In genomic region chr13:93080587-93080986, GRCh38 we compare ENCODE assay signal across 15 cellular contexts.
DNase-seq lines count a peak whose midpoint lies in the region; ATAC-seq and TF ChIP-seq lines count a peak whose summit lies in the region.
"Had no signal": no experiment of that assay in that cellular context is flagged by ENCODE, and none has a peak within 500 bp of the region (broad histone marks: within the 10 kb centered on the region; RNA-seq: fewer than 3 reads in every experiment).

No MANE protein-coding gene starts in this region.

- ATAC-seq in esophagus mucosa (no peak), upper lobe of left lung (ENCODE audit: low FRiP score in 2 of 2) (no peak), GM19035 (IDR thresholded peaks at IDR 0.05; ENCODE audit: unreplicated experiment) (no peak)
- ATAC-seq: stimulated activated effector memory CD8-positive, alpha-beta T cell treated with anti-CD3 and anti-CD28 coated beads, Interleukin-12 subunit alpha, Interleukin-12 subunit beta, amount 100 ng/mL, for 72 hours had no signal

- no peak for TF ChIP-seq POLR2A in prostate gland (IDR thresholded peaks at IDR 0.05)
- TF ChIP-seq POLR2A in upper lobe of left lung (IDR thresholded peaks at IDR 0.05), result no peak

- WGBS in prostate gland, result 8% methylated on average over 1 of the region's 1 CpG
- WGBS in upper lobe of left lung, 2 donors, result 7 to 17% methylated on average over 1 of the region's 1 CpG

- TF ChIP-seq CTCF in VCaP (conservative IDR thresholded peaks at IDR 0.05), result no peak
- no peak for TF ChIP-seq CTCF in prostate gland (IDR thresholded peaks at IDR 0.05)
- no peak for TF ChIP-seq CTCF in upper lobe of left lung (IDR thresholded peaks at IDR 0.05)

- H3K36me3 ChIP-seq in prostate gland (no peaks in the 10 kb centered on the region), upper lobe of left lung (no peaks in the 10 kb centered on the region)

- H3K9me3 ChIP-seq in prostate gland (no peaks in the 10 kb centered on the region), upper lobe of left lung (no peaks in the 10 kb centered on the region)

- no peak overlapping the region for H3K4me3 ChIP-seq in prostate gland
- H3K4me3 ChIP-seq in upper lobe of left lung, result no peak overlapping the region

- no peak for TF ChIP-seq EP300 in upper lobe of left lung (IDR thresholded peaks at IDR 0.05)

- H3K4me1 ChIP-seq in prostate gland (replicated peaks) (no peaks in the 10 kb centered on the region), upper lobe of left lung (no peaks in the 10 kb centered on the region)

- H3K27ac ChIP-seq in VCaP, result peak overlapping the region; percentile 45
- no peak overlapping the region for H3K27ac ChIP-seq in prostate gland
- H3K27ac ChIP-seq in upper lobe of left lung, result no peak overlapping the region

- peak; percentile 6 for DNase-seq in NCI-H2227 treated with DMSO at 0.1 percent for 48 hours (lab: John Stamatoyannopoulos, UW)
- DNase-seq in NCI-H2227 (lab: John Stamatoyannopoulos, UW; ENCODE audit: unreplicated experiment), result no peak
- DNase-seq in NCI-H2029 treated with DMSO at 0.1 percent for 48 hours (lab: John Stamatoyannopoulos, UW), result peak; percentile 87
- DNase-seq in prostate gland (ENCODE audit: low spot score), result peak; percentile 25
- DNase-seq in upper lobe of left lung, result no peak
- DNase-seq: ACHN; activated CD4-positive, alpha-beta T cell treated with anti-CD3 and anti-CD28 coated beads for 48 hours; central memory CD4-positive, alpha-beta T cell; midbrain; posterior cingulate gyrus; stimulated activated CD4-positive, alpha-beta T cell treated with anti-CD3 and anti-CD28 coated beads, Interleukin-2, amount 100 ng/mL, for 24 hours had no signal

- H3K27me3 ChIP-seq in prostate gland (replicated peaks; ENCODE audit: insufficient read depth) (no peaks in the 10 kb centered on the region), upper lobe of left lung (no peaks in the 10 kb centered on the region)

- intact Hi-C loops in prostate gland (cut with DNase I), result no loop called here

Comparison
In these comparisons a context has a peak if more than half of its experiments do, and no peak if none do; other contexts are left out.
1. DNase-seq: peak in NCI-H2227 treated with DMSO at 0.1 percent for 48 hours (single experiment), NCI-H2029 treated with DMSO at 0.1 percent for 48 hours (single experiment) and prostate gland (single experiment); none in NCI-H2227 (single experiment) and upper lobe of left lung (0 of 2).